17 cellular contexts compared by ENCODE assay signal in the genomic region with DNA sequence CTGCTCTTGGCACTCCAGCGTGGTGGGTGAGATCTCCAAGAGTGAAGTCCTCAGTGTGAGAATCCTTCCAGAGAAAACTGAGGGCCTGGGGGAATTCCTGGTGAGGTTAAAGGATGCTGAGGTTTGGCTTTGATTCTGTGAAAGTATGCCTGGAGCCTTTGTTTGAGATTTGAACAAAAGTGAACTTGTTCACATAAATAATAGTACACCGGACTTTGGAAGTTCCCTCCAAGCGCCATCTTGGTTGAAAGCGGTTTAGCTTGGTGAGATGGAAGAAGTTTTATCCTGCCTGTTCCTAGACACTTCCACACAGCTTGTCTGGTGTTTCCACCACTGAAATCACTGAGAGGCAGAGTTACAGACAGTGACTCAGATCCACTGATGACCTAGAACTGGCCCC.
DNase-seq lines count a peak whose midpoint lies in the region; TF ChIP-seq lines count a peak whose summit lies in the region.
"Had no signal": no experiment of that assay in that cellular context is flagged by ENCODE, and none has a peak within 500 bp of the region (broad histone marks: within the 10 kb centered on the region; RNA-seq: fewer than 3 reads in every experiment).

No MANE protein-coding gene starts in this region.

- H3K36me3 ChIP-seq in mammary epithelial cell (ENCODE audit: insufficient read depth, low read length), result no peaks in the 10 kb centered on the region
- no peaks in the 10 kb centered on the region for H3K36me3 ChIP-seq in breast epithelium
- no peaks in the 10 kb centered on the region for H3K36me3 ChIP-seq in smooth muscle cell (ENCODE audit: low read depth)
- no peaks in the 10 kb centered on the region for H3K36me3 ChIP-seq in esophagus muscularis mucosa
- H3K36me3 ChIP-seq: BLaER1 had no signal

- H3K27ac ChIP-seq in mammary epithelial cell (ENCODE audit: insufficient read depth, low read depth, low read length) (no peak overlapping the region), breast epithelium (peak overlapping the region in 1 of 2 donors; percentile 6), smooth muscle cell (ENCODE audit: low read depth) (peak overlapping the region; percentile 60), esophagus muscularis mucosa (replicated peaks in 1 of 4) (no peak overlapping the region)
- H3K27ac ChIP-seq: 22Rv1, BLaER1, HL-60 had no signal

- TF ChIP-seq POLR2A in breast epithelium (IDR thresholded peaks at IDR 0.05) (no peak), esophagus muscularis mucosa (IDR thresholded peaks at IDR 0.05; ENCODE audit: low read depth) (no peak)

- H3K79me2 ChIP-seq in mammary epithelial cell (ENCODE audit: insufficient read depth, low read length), result no peaks in the 10 kb centered on the region
- H3K79me2 ChIP-seq in smooth muscle cell (ENCODE audit: low read depth), result no peaks in the 10 kb centered on the region

- no peak overlapping the region for H3K4me2 ChIP-seq in mammary epithelial cell (ENCODE audit: insufficient read depth, low read depth, low read length)
- no peak overlapping the region for H3K4me2 ChIP-seq in smooth muscle cell
- H3K4me2 ChIP-seq: BLaER1 had no signal

- TF ChIP-seq CTCF in mammary epithelial cell (conservative IDR thresholded peaks at IDR 0.05 in 1 of 2, IDR thresholded peaks at IDR 0.05 in 1 of 2; ENCODE audit: extremely low read depth in 1 of 2, insufficient read depth in 1 of 2, low read depth in 1 of 2, low read length in 2 of 2) (no peak), breast epithelium (IDR thresholded peaks at IDR 0.05) (no peak), astrocyte of the cerebellum (IDR thresholded peaks at IDR 0.05; ENCODE audit: low read depth, low read length, missing control alignments) (no peak), smooth muscle cell (IDR thresholded peaks at IDR 0.05; ENCODE audit: borderline replicate concordance, insufficient read depth, poor library complexity, severe bottlenecking) (no peak), esophagus muscularis mucosa (IDR thresholded peaks at IDR 0.05) (no peak)

- H3K9ac ChIP-seq in mammary epithelial cell (ENCODE audit: insufficient read depth, low read length) (no peak overlapping the region), smooth muscle cell (ENCODE audit: low read depth) (peak overlapping the region; percentile 24)
- H3K9ac ChIP-seq: BLaER1 had no signal

- H2AFZ ChIP-seq in mammary epithelial cell (ENCODE audit: low read depth, low read length) (peak overlapping the region; percentile 5), smooth muscle cell (ENCODE audit: low read depth) (no peak overlapping the region)

- TF ChIP-seq EP300 in esophagus muscularis mucosa (IDR thresholded peaks at IDR 0.05), result no peak

- H3K4me1 ChIP-seq in mammary epithelial cell (ENCODE audit: insufficient read depth, low read length) (peaks cover 14% of the 10 kb centered on the region), breast epithelium (no peaks in the 10 kb centered on the region), smooth muscle cell (ENCODE audit: low read depth) (no peaks in the 10 kb centered on the region), esophagus muscularis mucosa (peaks cover 4 to 8% (median 7%) of the 10 kb centered on the region in 4 donors)
- H3K4me1 ChIP-seq: BLaER1 had no signal

- H3K9me3 ChIP-seq in mammary epithelial cell (replicated peaks; ENCODE audit: insufficient read depth, low read length) (no peaks in the 10 kb centered on the region), breast epithelium (no peaks in the 10 kb centered on the region), smooth muscle cell (replicated peaks; ENCODE audit: low read depth) (no peaks in the 10 kb centered on the region), esophagus muscularis mucosa (no peaks in the 10 kb centered on the region)
- H3K9me3 ChIP-seq: BLaER1 had no signal

- CTCF ChIA-PET in mammary epithelial cell (lab: Charles Lee; ENCODE audit: low non-redundant PET), result interaction anchor here (0.6 kb wide), 1 partner anchor 114 kb away, joined by 3 read pairs; no protein-coding TSS in a partner anchor

- no TSS peak for BruUV-seq in mammary epithelial cell (replicated peaks; lab: Mats Ljungman, UMichigan)

- in situ Hi-C loops in mammary epithelial cell (cut with MboI; ENCODE audit: low sequenced_read_pairs in 2 of 2), result no loop called here
- in situ Hi-C loops in astrocyte of the cerebellum (cut with HindIII; ENCODE audit: low sequenced_read_pairs), result no loop called here

- H3F3A ChIP-seq in smooth muscle cell (ENCODE audit: low read depth), result no peaks in the 10 kb centered on the region

- DNase-seq in mammary epithelial cell (peak; percentile 50), breast epithelium (ENCODE audit: low spot score in 2 of 2) (no peak), astrocyte of the cerebellum (ENCODE audit: low read depth) (peak; percentile 13), foreskin melanocyte (peak; percentile 23), smooth muscle cell (lab: John Stamatoyannopoulos, UW; ENCODE audit: unreplicated experiment) (no peak), NCI-H2029 treated with DMSO at 0.1 percent for 48 hours (lab: John Stamatoyannopoulos, UW) (no peak), esophagus muscularis mucosa (ENCODE audit: extremely low spot score) (no peak), DMS114 treated with DMSO at 0.1 percent for 48 hours (lab: John Stamatoyannopoulos, UW; ENCODE audit: unreplicated experiment) (no peak)
- DNase-seq: CD4-positive, alpha-beta memory T cell; DMS79 treated with DMSO at 0.1 percent for 48 hours; GOT3; H7; HFFc6; IMR-90 had no signal

- no peak overlapping the region for H3K4me3 ChIP-seq in mammary epithelial cell (replicated peaks in 1 of 3; ENCODE audit: insufficient read depth in 1 of 3, low read depth in 2 of 3, low read length in 3 of 3)
- no peak overlapping the region for H3K4me3 ChIP-seq in breast epithelium
- no peak overlapping the region for H3K4me3 ChIP-seq in astrocyte of the cerebellum (ENCODE audit: low read depth, low read length)
- H3K4me3 ChIP-seq in smooth muscle cell, result no peak overlapping the region
- H3K4me3 ChIP-seq in esophagus muscularis mucosa, result no peak overlapping the region
- H3K4me3 ChIP-seq: BLaER1 had no signal

- 15% methylated on average over 3 of the region's 4 CpGs for WGBS in mammary epithelial cell (ENCODE audit: low coverage, missing lambda C conversion rate)
- WGBS in smooth muscle cell (ENCODE audit: low lambda C conversion rate), result 93% methylated on average over 4 of the region's 4 CpGs
- WGBS in esophagus muscularis mucosa, result 95% methylated on average over 4 of the region's 4 CpGs

- H3K27me3 ChIP-seq in mammary epithelial cell (ENCODE audit: insufficient read depth, low read length) (no peaks in the 10 kb centered on the region), breast epithelium (no peaks in the 10 kb centered on the region), smooth muscle cell (ENCODE audit: low read depth) (peaks cover 20% of the 10 kb centered on the region), esophagus muscularis mucosa (no peaks in the 10 kb centered on the region)
- H3K27me3 ChIP-seq: BLaER1 had no signal

- dilution Hi-C loops in mammary epithelial cell (cut with HindIII; ENCODE audit: low sequenced_read_pairs), result no loop called here

- intact Hi-C loops in mammary epithelial cell (cut with micrococcal nuclease), result loop anchor here (2.0 kb wide), 3 partner anchors 171 to 559 kb away; no protein-coding TSS in a partner anchor
- intact Hi-C loops in breast epithelium (cut with DNase I; ENCODE audit: low total_unique reads), result loop anchor here (10.0 kb wide), 1 partner anchor 291 kb away; a partner anchor contains a TSS
- intact Hi-C loops in esophagus muscularis mucosa (cut with DNase I), result no loop called here

- no peaks in the 10 kb centered on the region for H4K20me1 ChIP-seq in mammary epithelial cell (ENCODE audit: insufficient read depth, low read length)
- no peaks in the 10 kb centered on the region for H4K20me1 ChIP-seq in smooth muscle cell (ENCODE audit: low read depth)
- H4K20me1 ChIP-seq: BLaER1 had no signal

Comparison
In these comparisons a context has a peak if more than half of its experiments do, and no peak if none do; other contexts are left out.
1. DNase-seq: peak in mammary epithelial cell (single experiment), astrocyte of the cerebellum (single experiment) and foreskin melanocyte (single experiment); none in breast epithelium (0 of 2), smooth muscle cell (single experiment), NCI-H2029 treated with DMSO at 0.1 percent for 48 hours (single experiment), esophagus muscularis mucosa (single experiment) and DMS114 treated with DMSO at 0.1 percent for 48 hours (single experiment).